Comparison of ENCODE assay signal across 11 cellular contexts in genomic region chr9:127884976-127885490, GRCh38. TPM values are rescaled to one million over a fixed set of nuclear protein-coding genes. Genes with fewer than 3 reads are reported as not detected.
A peak's percentile ranks its signal among the peaks of the same experiment; 100 is the strongest.
DNase-seq lines count a peak whose midpoint lies in the region; ATAC-seq and TF ChIP-seq lines count a peak whose summit lies in the region.
"Had no signal": no experiment of that assay in that cellular context is flagged by ENCODE, and none has a peak within 500 bp of the region (broad histone marks: within the 10 kb centered on the region; RNA-seq: fewer than 3 reads in every experiment).

No MANE protein-coding gene starts in this region.

- no peaks in the 10 kb centered on the region for H3K27me3 Mint-ChIP-seq in WTC11 (ENCODE audit: low read depth)
- peaks cover 0 to 4% (median 2%) of the 10 kb centered on the region in 3 donors for H3K27me3 Mint-ChIP-seq in immature natural killer cell (ENCODE audit: low read depth in 3 of 3)

- no peaks in the 10 kb centered on the region for H3K9me2 ChIP-seq in SK-N-SH

- ATAC-seq in SK-N-SH treated with all-trans-retinoic acid at 6 μM for 48 hours (no peak; the same call in 1 of the 3 replicates), WTC11 (no peak)

- H3K9ac ChIP-seq in SK-N-SH: no peak overlapping the region

- intact Hi-C loops in stomach (cut with DNase I; ENCODE audit: low total_unique reads) (no loop called here), prostate gland (cut with DNase I) (no loop called here)

- no peak for TF ChIP-seq RAD21 in SK-N-SH (IDR thresholded peaks at IDR 0.05; ENCODE audit: low read length)

- H3K4me1 Mint-ChIP-seq in WTC11 (peaks cover 16% of the 10 kb centered on the region), immature natural killer cell (peaks cover 14 to 20% of the 10 kb centered on the region in 2 donors)

- H3K4me3 ChIP-seq in SK-N-SH (ENCODE audit: low read depth in 2 of 2, low read length in 1 of 2) (no peak overlapping the region), stomach (no peak overlapping the region), prostate gland (no peak overlapping the region)

- H2AFZ ChIP-seq in SK-N-SH (ENCODE audit: low read depth): no peak overlapping the region

- H3K4me2 ChIP-seq in SK-N-SH: no peak overlapping the region

- H3K27ac ChIP-seq in SK-N-SH (ENCODE audit: low read depth in 2 of 2, low read length in 1 of 2) (peak overlapping the region; percentile 36 to 56; a peak in 3 of 4 replicates), stomach (peak overlapping the region in 4 of 5 donors; percentile 33 to 58 (median 50)), prostate gland (no peak overlapping the region)

- DNase-seq in SK-N-SH (no peak), WTC11 (ENCODE audit: low spot score) (no peak), immature natural killer cell (no peak), stomach (no peak), NCI-H1092 (lab: John Stamatoyannopoulos, UW) (no peak), prostate gland (ENCODE audit: low spot score) (no peak), iPS-NIHi11 (ENCODE audit: low spot score) (no peak)
- DNase-seq: activated CD4-positive, alpha-beta T cell treated with anti-CD3 and anti-CD28 coated beads, Interleukin-2, amount 50 U/mL, for 1 hour; Kasumi-1; stimulated activated CD4-positive, alpha-beta T cell treated with anti-CD3 and anti-CD28 coated beads, Interleukin-4, amount 100 ng/mL, for 1 hour had no signal

- 0 out of 2 replicates have a peak overlapping the region, but pooled peaks have one; percentile 65 for H3K27ac Mint-ChIP-seq in WTC11
- peak overlapping the region in 5 of 6 donors; percentile 64 to 84 (median 76) for H3K27ac Mint-ChIP-seq in immature natural killer cell

- H3K4me1 ChIP-seq in SK-N-SH (ENCODE audit: control insufficient read depth in 1 of 2, insufficient read depth in 2 of 2, low read depth in 1 of 2, low read length in 1 of 2) (peaks cover 12 to 15% of the 10 kb centered on the region in 2 experiments; a peak in 2 of 4 replicates), stomach (peaks cover 11 to 29% (median 22%) of the 10 kb centered on the region in 4 donors), prostate gland (replicated peaks) (no peaks in the 10 kb centered on the region)

- TF ChIP-seq CTCF in SK-N-SH (IDR thresholded peaks at IDR 0.05) (no peak), WTC11 (IDR thresholded peaks at IDR 0.05) (no peak), stomach (IDR thresholded peaks at IDR 0.05) (no peak), prostate gland (IDR thresholded peaks at IDR 0.05) (no peak)

- CTCF ChIA-PET in SK-N-SH (lab: Yijun Ruan, JAX) (interaction anchor here (1.0 to 4.2 kb wide), 2 partner anchors 15 to 150 kb away, joined by 3 to 24 read pairs; no protein-coding TSS in a partner anchor), WTC11 (lab: Charles Lee) (interaction anchor here (1.0 to 2.2 kb wide), 7 partner anchors 15 to 381 kb away, joined by 3 to 12 read pairs (median 4); partner anchors contain the start of genes ST6GALNAC4 and TOR2A)

- TF ChIP-seq EP300 in SK-N-SH (IDR thresholded peaks at IDR 0.05; ENCODE audit: borderline replicate concordance in 1 of 2, low read depth in 1 of 2, low read length in 1 of 2): no peak
- no peak for TF ChIP-seq EP300 in stomach (IDR thresholded peaks at IDR 0.05)

- H3K4me3 Mint-ChIP-seq in WTC11 (no peak overlapping the region), immature natural killer cell (no peak overlapping the region)

- TF ChIP-seq POLR2A in stomach (IDR thresholded peaks at IDR 0.05) (no peak), prostate gland (IDR thresholded peaks at IDR 0.05) (no peak)

- H3K27me3 ChIP-seq in SK-N-SH (ENCODE audit: insufficient read depth): no peaks in the 10 kb centered on the region
- no peaks in the 10 kb centered on the region for H3K27me3 ChIP-seq in stomach
- H3K27me3 ChIP-seq in prostate gland (replicated peaks; ENCODE audit: insufficient read depth): no peaks in the 10 kb centered on the region

- H3K9me3 Mint-ChIP-seq in WTC11: no peaks in the 10 kb centered on the region
- no peaks in the 10 kb centered on the region for H3K9me3 Mint-ChIP-seq in immature natural killer cell

- no peaks in the 10 kb centered on the region for H3K79me2 ChIP-seq in SK-N-SH (ENCODE audit: insufficient read depth)

- POLR2A ChIA-PET in SK-N-SH (lab: Yijun Ruan, JAX): interaction anchor here (0.6 to 1.5 kb wide), 4 partner anchors 11 to 32 kb away, joined by 3 to 4 read pairs (median 3); partner anchors contain the start of gene ST6GALNAC4
- POLR2A ChIA-PET in WTC11 (lab: Charles Lee): interaction anchor here (0.9 to 1.3 kb wide), 2 partner anchors 12 to 15 kb away, joined by 3 to 4 read pairs; no protein-coding TSS in a partner anchor

- H3F3A ChIP-seq in SK-N-SH (replicated peaks; ENCODE audit: insufficient read depth): peaks cover 10% of the 10 kb centered on the region

- no peaks in the 10 kb centered on the region for H4K20me1 ChIP-seq in SK-N-SH (ENCODE audit: insufficient read depth)

- 92% methylated on average over 13 of the region's 15 CpGs for WGBS in SK-N-SH (ENCODE audit: low lambda C conversion rate)
- WGBS in stomach, 5 donors: 35 to 57% (median 50%) methylated on average over 3 to 15 of the region's 15 CpGs
- 80% methylated on average over 14 of the region's 15 CpGs for WGBS in prostate gland

- H3K36me3 ChIP-seq in SK-N-SH (replicated peaks in 1 of 2; ENCODE audit: control insufficient read depth in 1 of 2, insufficient read depth in 2 of 2, low read length in 1 of 2) (peaks cover 12 to 29% of the 10 kb centered on the region in 2 experiments), stomach (peaks cover 25 to 61% (median 54%) of the 10 kb centered on the region in 4 donors), prostate gland (peaks cover 0 to 5% of the 10 kb centered on the region in 2 donors)

- H3K36me3 Mint-ChIP-seq in WTC11 (peaks cover 26% of the 10 kb centered on the region), immature natural killer cell (peaks cover under 1 to 10% (median 8%) of the 10 kb centered on the region in 3 donors)

- no peaks in the 10 kb centered on the region for H3K9me3 ChIP-seq in SK-N-SH
- no peaks in the 10 kb centered on the region for H3K9me3 ChIP-seq in stomach
- H3K9me3 ChIP-seq in prostate gland: no peaks in the 10 kb centered on the region

TF ChIP-seq in SK-N-SH, 30 proteins besides CTCF, POLR2A, EP300 and RAD21 (continues in another document):
- TF ChIP-seq NRF1 (IDR thresholded peaks at IDR 0.05; ENCODE audit: low read depth, low read length) (no peak), EZH2phosphoT487 (IDR thresholded peaks at IDR 0.05; ENCODE audit: borderline replicate concordance, low read depth) (no peak), FOXJ3 (CRISPR knock-in tag; IDR thresholded peaks at IDR 0.05) (no peak)

TF ChIP-seq in SK-N-SH treated with all-trans-retinoic acid at 6 μM for 48 hours, 23 proteins besides CTCF, POLR2A, EP300 and RAD21 (continues in another document):
- TF ChIP-seq ZC3H10 (CRISPR knock-in tag; IDR thresholded peaks at IDR 0.05) (no peak), OSR1 (CRISPR knock-in tag; IDR thresholded peaks at IDR 0.05) (no peak)

TF ChIP-seq in WTC11, 78 proteins besides CTCF, POLR2A, EP300 and RAD21 (continues in another document):
- TF ChIP-seq ESRRA (CRISPR knock-in tag; IDR thresholded peaks at IDR 0.05; ENCODE audit: borderline replicate concordance) (no peak), ZNF416 (CRISPR knock-in tag; IDR thresholded peaks at IDR 0.05) (no peak)

RNA-seq across cellular contexts. Expression of gene AK1, which starts 7.6 kb away (rescaled TPM):
- polyA plus RNA-seq in SK-N-SH (2012; rRNA removed) (103 and 125 TPM in 2 replicates), immature natural killer cell (1 to 10 TPM in 1 of 3 donors, under 1 TPM in 1, not detected in 1; 0.12 to 1.0 TPM), stomach (10 to 100 TPM; 64.4 to 92.1 (median 89.7) TPM)
- polyA plus RNA-seq in SK-N-SH (2012; cell fraction: cytosol; rRNA removed): 65.8 and 85.2 TPM in 2 replicates
- polyA plus RNA-seq in SK-N-SH (2012; cell fraction: nucleus; rRNA removed): 98.3 and 147 TPM in 2 replicates
- total RNA-seq in WTC11 (2021) (27.5 to 34.9 TPM (median 34.4 TPM) in 3 replicates), stomach (10 to 100 TPM in 3 of 5 donors, 1 to 10 TPM in 1, not detected in 1; 7.2 to 88.3 (median 39.8) TPM), prostate gland (100 to 1,000 TPM in 1 of 2 donors, 10 to 100 TPM in 1; 22.2 to 123 TPM)

RNA-seq across cellular contexts. Expression of gene ST6GALNAC6, which starts 14.4 kb away (rescaled TPM):
- polyA plus RNA-seq in SK-N-SH (2012; rRNA removed) (34.8 and 47.5 TPM in 2 replicates), immature natural killer cell (10 to 100 TPM; 84.0 to 97.8 (median 94.1) TPM), stomach (10 to 100 TPM; 32.8 to 63.8 (median 42.2) TPM)
- polyA plus RNA-seq in SK-N-SH (2012; cell fraction: cytosol; rRNA removed): 15.2 and 27.6 TPM in 2 replicates
- 38.6 and 69.7 TPM in 2 replicates for polyA plus RNA-seq in SK-N-SH (2012; cell fraction: nucleus; rRNA removed)
- total RNA-seq in WTC11 (2021) (45.1 to 47.5 TPM (median 45.3 TPM) in 3 replicates), stomach (100 to 1,000 TPM in 2 of 5 donors, 10 to 100 TPM in 3; 18.0 to 145 (median 92.4) TPM), prostate gland (10 to 100 TPM; 46.4 to 95.1 TPM)

RNA-seq across cellular contexts. Expression of gene ENG, which starts 30.6 kb away (rescaled TPM):
- polyA plus RNA-seq in SK-N-SH (2012; rRNA removed) (8.8 and 18.8 TPM in 2 replicates), immature natural killer cell (10 to 100 TPM in 1 of 3 donors, 1 to 10 TPM in 2; 7.2 to 12.1 (median 8.6) TPM), stomach (10 to 100 TPM; 16.0 to 28.8 (median 21.5) TPM)
- 8.8 and 16.2 TPM in 2 replicates for polyA plus RNA-seq in SK-N-SH (2012; cell fraction: cytosol; rRNA removed)
- polyA plus RNA-seq in SK-N-SH (2012; cell fraction: nucleus; rRNA removed): 25.8 and 27.5 TPM in 2 replicates
- total RNA-seq in WTC11 (2021) (3.7 to 4.4 TPM (median 4.2 TPM) in 3 replicates), stomach (10 to 100 TPM in 4 of 5 donors, 1 to 10 TPM in 1; 4.0 to 58.5 (median 44.3) TPM), prostate gland (100 to 1,000 TPM in 1 of 2 donors, 10 to 100 TPM in 1; 24.3 to 336 TPM)

RNA-seq across cellular contexts. Expression of gene ST6GALNAC4, which starts 31.8 kb away (rescaled TPM):
- 28.4 and 30.2 TPM in 2 replicates for polyA plus RNA-seq in SK-N-SH (2012; rRNA removed)
- 11.0 and 21.1 TPM in 2 replicates for polyA plus RNA-seq in SK-N-SH (2012; cell fraction: cytosol; rRNA removed)
- polyA plus RNA-seq in SK-N-SH (2012; cell fraction: nucleus; rRNA removed): 29.1 and 30.8 TPM in 2 replicates
- total RNA-seq in WTC11 (2021): 25.1 to 25.7 TPM (median 25.4 TPM) in 3 replicates
- polyA plus RNA-seq in immature natural killer cell: 10 to 100 TPM in 1 of 3 donors, 1 to 10 TPM in 2; 8.7 to 20.1 (median 9.1) TPM
- total RNA-seq in stomach: 10 to 100 TPM in 3 of 5 donors, 1 to 10 TPM in 2; 3.7 to 33.6 (median 14.5) TPM
- 10 to 100 TPM; 10.5 to 14.2 (median 11.8) TPM for polyA plus RNA-seq in stomach
- total RNA-seq in prostate gland: 10 to 100 TPM; 21.8 to 47.0 TPM

RNA-seq across cellular contexts. Expression of gene PIP5KL1, which starts 45.5 kb away (rescaled TPM):
- polyA plus RNA-seq in SK-N-SH (2012; rRNA removed) (4.0 and 6.1 TPM in 2 replicates), immature natural killer cell (under 1 TPM in 2 of 3 donors, not detected in 1; 0.14 to 0.18 TPM), stomach (1 to 10 TPM in 2 of 3 donors, under 1 TPM in 1; 0.50 to 3.3 (median 2.3) TPM)
- polyA plus RNA-seq in SK-N-SH (2012; cell fraction: cytosol; rRNA removed): 1.7 and 2.5 TPM in 2 replicates
- polyA plus RNA-seq in SK-N-SH (2012; cell fraction: nucleus; rRNA removed): 40.1 and 41.3 TPM in 2 replicates
- total RNA-seq in WTC11 (2021) (15.8 to 20.2 TPM (median 16.8 TPM) in 3 replicates), stomach (10 to 100 TPM in 3 of 5 donors, under 1 TPM in 1, not detected in 1; 0.55 to 98.0 (median 19.1) TPM), prostate gland (10 to 100 TPM in 1 of 2 donors, 1 to 10 TPM in 1; 3.1 to 16.5 TPM)

Comparison
In these comparisons a context has a peak if more than half of its experiments do, and no peak if none do; other contexts are left out.
1. H3K27ac ChIP-seq: peak in SK-N-SH (2 of 2) and stomach (4 of 5); none in prostate gland (0 of 2).